23 cellular contexts compared by ENCODE assay signal in genomic region chr2:81481994-81482368, GRCh38.
DNase-seq lines count a peak whose midpoint lies in the region; ATAC-seq and TF ChIP-seq lines count a peak whose summit lies in the region.
"Had no signal": no experiment of that assay in that cellular context is flagged by ENCODE, and none has a peak within 500 bp of the region (broad histone marks: within the 10 kb centered on the region; RNA-seq: fewer than 3 reads in every experiment).

No MANE protein-coding gene starts in this region.

- no peak overlapping the region for H3K27ac ChIP-seq in PC-9
- no peak overlapping the region for H3K27ac ChIP-seq in left lung
- no peak overlapping the region for H3K27ac ChIP-seq in uterus
- H3K27ac ChIP-seq: colonic mucosa, foreskin keratinocyte, tibial nerve had no signal

- no peak for TF ChIP-seq POLR2A in uterus (IDR thresholded peaks at IDR 0.05)

- POLR2A ChIA-PET in PC-9 (lab: Charles Lee; ENCODE audit: unreplicated experiment), result no interaction called here

- no peak for TF ChIP-seq CTCF in PC-9 (conservative IDR thresholded peaks at IDR 0.05)
- TF ChIP-seq CTCF in left lung (IDR thresholded peaks at IDR 0.05), result no peak
- no peak for TF ChIP-seq CTCF in uterus (IDR thresholded peaks at IDR 0.05)

- intact Hi-C loops in PC-9 (cut with micrococcal nuclease; ENCODE audit: unreplicated experiment) (no loop called here), left lung (cut with DNase I) (no loop called here), uterus (cut with DNase I; ENCODE audit: low total_unique reads) (no loop called here)

- peak overlapping the region; percentile 54 for H3K4me2 ChIP-seq in PC-9

- H3K9me2 ChIP-seq in PC-9 (ENCODE audit: insufficient read depth), result no peaks in the 10 kb centered on the region

- no peaks in the 10 kb centered on the region for H3K27me3 ChIP-seq in H7 (ENCODE audit: control insufficient read depth, insufficient read depth, low read length)
- no peaks in the 10 kb centered on the region for H3K27me3 ChIP-seq in PC-9 (ENCODE audit: insufficient read depth, low read depth)
- no peaks in the 10 kb centered on the region for H3K27me3 ChIP-seq in left lung
- no peaks in the 10 kb centered on the region for H3K27me3 ChIP-seq in uterus
- H3K27me3 ChIP-seq: BE2C, colonic mucosa, foreskin keratinocyte, tibial nerve had no signal

- H3K36me3 ChIP-seq in H7 (replicated peaks; ENCODE audit: control insufficient read depth, insufficient read depth, low read length), result no peaks in the 10 kb centered on the region
- H3K36me3 ChIP-seq in PC-9 (ENCODE audit: low read depth), result no peaks in the 10 kb centered on the region
- no peaks in the 10 kb centered on the region for H3K36me3 ChIP-seq in left lung
- H3K36me3 ChIP-seq in uterus, result no peaks in the 10 kb centered on the region
- H3K36me3 ChIP-seq: BE2C, colonic mucosa, tibial nerve had no signal

- CTCF ChIA-PET in PC-9 (lab: Charles Lee), result no interaction called here

- no peaks in the 10 kb centered on the region for H3K4me1 ChIP-seq in PC-9 (replicated peaks; ENCODE audit: insufficient read depth)
- H3K4me1 ChIP-seq in left lung, result no peaks in the 10 kb centered on the region
- H3K4me1 ChIP-seq in uterus, result no peaks in the 10 kb centered on the region
- H3K4me1 ChIP-seq: BE2C, colonic mucosa, foreskin keratinocyte, tibial nerve had no signal

- BruUV-seq in PC-9 (replicated peaks; lab: Mats Ljungman, UMichigan), result TSS peak; percentile 53

- H3K9me3 ChIP-seq in PC-9 (ENCODE audit: insufficient read depth, low read depth) (no peaks in the 10 kb centered on the region; the same call in none of the 2 replicates), left lung (peaks cover 0 to 17% of the 10 kb centered on the region in 2 donors), uterus (no peaks in the 10 kb centered on the region)
- H3K9me3 ChIP-seq: BE2C, colonic mucosa had no signal

- H3K79me2 ChIP-seq in PC-9 (ENCODE audit: low read depth), result no peaks in the 10 kb centered on the region

- DNase-seq in H7 (peak; percentile 6), NCI-H2081 (lab: John Stamatoyannopoulos, UW) (peak; percentile 61 to 77), PC-9 (peak in 1 of 2 experiments; percentile 16), left lung (no peak), 8988T (no peak), uterus (no peak)
- no peak for DNase-seq in NK-92 treated with Interleukin-12 subunit alpha and Interleukin-12 subunit beta, amount 100 ng/mL, for 24 hours (lab: John Stamatoyannopoulos, UW)
- DNase-seq: activated T-cell treated with anti-CD3 and anti-CD28 coated beads, Interleukin-2, amount 50 U/mL, for 1 hour; BE2C; colonic mucosa; foreskin keratinocyte; GF-D8; GOT3; Kasumi-1; NCI-H2107; retina; Right ventricle myocardium superior; stimulated activated CD4-positive, alpha-beta T cell treated with anti-CD3 and anti-CD28 coated beads, Interleukin-15, amount 100 ng/mL, for 24 hours; stimulated activated naive B cell treated with anti-CD40 and anti-IgM and Interleukin-4, amounts not matched to agents 10 μg/mL and 1 μg/mL and 100 μg/mL, for 72 hours; T1000 had no signal

- no peaks in the 10 kb centered on the region for H3F3A ChIP-seq in PC-9 (ENCODE audit: insufficient read depth, low read depth)

- ATAC-seq in left lung (peak; percentile 23), HG03469 (IDR thresholded peaks at IDR 0.05; ENCODE audit: unreplicated experiment) (no peak)
- ATAC-seq: foreskin keratinocyte, mucosa of descending colon had no signal

- no peaks in the 10 kb centered on the region for H4K20me1 ChIP-seq in PC-9 (ENCODE audit: insufficient read depth)

- H3K4me3 ChIP-seq in H7 (ENCODE audit: insufficient read depth, low read depth, low read length) (no peak overlapping the region), PC-9 (peak overlapping the region; percentile 49), left lung (no peak overlapping the region), uterus (no peak overlapping the region)
- H3K4me3 ChIP-seq: colonic mucosa, mucosa of descending colon, tibial nerve had no signal

- H2AFZ ChIP-seq in PC-9, result peak overlapping the region; percentile 86

Comparison
In these comparisons a context has a peak if more than half of its experiments do, and no peak if none do; other contexts are left out.
1. DNase-seq: peak in H7 (single experiment) and NCI-H2081 (2 of 2); none in left lung (0 of 2), 8988T (single experiment), uterus (0 of 2) and NK-92 treated with Interleukin-12 subunit alpha and Interleukin-12 subunit beta, amount 100 ng/mL, for 24 hours (single experiment).